Comparison of ENCODE assay signal across 1 cellular context in the genomic region with DNA sequence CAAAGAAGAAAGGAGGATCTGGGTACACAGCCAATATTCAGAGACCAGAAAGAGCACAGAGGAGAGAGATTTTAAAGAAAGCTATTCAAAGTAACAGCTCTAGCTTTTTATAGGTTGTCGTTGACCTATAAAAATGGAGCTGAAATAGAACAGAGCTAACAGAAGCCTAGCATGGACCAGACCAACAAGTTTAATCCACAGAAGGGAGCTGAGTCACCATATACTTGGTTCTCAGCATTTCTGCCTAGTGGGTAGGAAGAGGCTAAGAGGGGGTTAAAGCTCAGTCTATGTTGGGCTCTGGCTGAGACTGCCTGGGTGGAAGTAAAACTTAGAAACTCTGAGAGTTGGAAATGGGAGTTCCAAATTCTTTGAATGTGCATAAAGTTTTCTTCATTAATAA.
TF ChIP-seq lines count a peak whose summit lies in the region.

No MANE protein-coding gene starts in this region.

TF ChIP-seq in GM23338, 12 proteins besides CTCF, POLR2A, EP300 and RAD21 (continued from another document):
- no peak for TF ChIP-seq ETS1 (IDR thresholded peaks at IDR 0.05)
